8 cellular contexts compared by ENCODE assay signal in genomic region chr20:34390769-34391447, GRCh38. TPM values are rescaled to one million over a fixed set of nuclear protein-coding genes. Genes with fewer than 3 reads are reported as not detected.
DNase-seq lines count a peak whose midpoint lies in the region; ATAC-seq, FAIRE-seq and TF ChIP-seq lines count a peak whose summit lies in the region.

No MANE protein-coding gene starts in this region.

- H3K27ac ChIP-seq in ACC112 (ENCODE audit: low read depth, low read length), result peak overlapping the region; percentile 44
- H3K27ac ChIP-seq in IMR-90 (ENCODE audit: insufficient read depth, low read length), result no peak overlapping the region; the same call in 1 of the 2 replicates
- no peak overlapping the region for H3K27ac ChIP-seq in HepG2 (ENCODE audit: extremely low read length, insufficient read depth, low read length)
- H3K27ac ChIP-seq in prostate gland, result no peak overlapping the region

- H2AK5ac ChIP-seq in IMR-90 (ENCODE audit: low read depth, low read length), result 0 out of 2 replicates have a peak overlapping the region, but pooled peaks have one; percentile 97

- dilution Hi-C loops in IMR-90 (cut with HindIII; ENCODE audit: low sequenced_read_pairs, unreplicated experiment), result no loop called here

- H3K9me3 ChIP-seq in IMR-90 (ENCODE audit: control insufficient read depth, insufficient read depth, low read length), result no peaks in the 10 kb centered on the region
- no peaks in the 10 kb centered on the region for H3K9me3 ChIP-seq in HepG2 (ENCODE audit: low read length)
- no peaks in the 10 kb centered on the region for H3K9me3 ChIP-seq in prostate gland

- no peak overlapping the region for H3K4me3 ChIP-seq in ACC112 (ENCODE audit: low read depth, low read length)
- no peak overlapping the region for H3K4me3 ChIP-seq in IMR-90 (ENCODE audit: insufficient read depth, low read depth, low read length)
- H3K4me3 ChIP-seq in HepG2 (replicated peaks in 1 of 3; ENCODE audit: insufficient read depth in 1 of 3, low read depth in 2 of 3, low read length in 3 of 3), result no peak overlapping the region
- H3K4me3 ChIP-seq in prostate gland, result no peak overlapping the region

- peak overlapping the region; percentile 44 for H3K4me3 Mint-ChIP-seq in activated T-helper 17 cell treated with anti-CD3 and anti-CD28 coated beads, Interleukin-2, amount 50 U/mL, for 72 hours

- H2BK120ac ChIP-seq in IMR-90 (ENCODE audit: low read depth, low read length), result peak overlapping the region; percentile 45; the same call in 1 of the 2 replicates

- H3K9me1 ChIP-seq in IMR-90 (ENCODE audit: insufficient read depth, low read length), result peaks cover 24% of the 10 kb centered on the region

- H2BK5ac ChIP-seq in IMR-90 (ENCODE audit: low read depth, low read length, poor library complexity, severe bottlenecking), result peak overlapping the region; percentile 82

- peak overlapping the region; percentile 52 for H3K4ac ChIP-seq in IMR-90 (ENCODE audit: low read depth, low read length)

- H3K36me3 ChIP-seq in ACC112 (ENCODE audit: insufficient read depth, low read length) (peaks cover 9% of the 10 kb centered on the region), IMR-90 (ENCODE audit: control insufficient read depth, insufficient read depth, low read length) (peaks cover 16% of the 10 kb centered on the region), HepG2 (replicated peaks in 1 of 2; ENCODE audit: control insufficient read depth in 1 of 2, insufficient read depth in 2 of 2, low read length in 2 of 2) (peaks cover 17 to 59% of the 10 kb centered on the region in 2 experiments), prostate gland (no peaks in the 10 kb centered on the region)

- peak overlapping the region; percentile 25; the same call in 1 of the 2 replicates for H3K4me2 ChIP-seq in IMR-90 (ENCODE audit: low read depth, low read length)
- no peak overlapping the region for H3K4me2 ChIP-seq in HepG2 (ENCODE audit: low read depth, low read length)

- TF ChIP-seq CTCF in IMR-90 (conservative IDR thresholded peaks at IDR 0.05; ENCODE audit: low read depth, low read length) (no peak), HepG2 (CRISPR knock-in tag; IDR thresholded peaks at IDR 0.05) (no peak), prostate gland (IDR thresholded peaks at IDR 0.05) (no peak)

- TF ChIP-seq RAD21 in IMR-90 (IDR thresholded peaks at IDR 0.05; ENCODE audit: low read length) (no peak), HepG2 (CRISPR knock-in tag; IDR thresholded peaks at IDR 0.05) (no peak)

- peaks cover 56% of the 10 kb centered on the region for H3K36me3 Mint-ChIP-seq in activated T-helper 17 cell treated with anti-CD3 and anti-CD28 coated beads, Interleukin-2, amount 50 U/mL, for 72 hours (ENCODE audit: low read depth)

- no CpG with 5 or more reads among the region's 13 CpGs for WGBS in IMR-90 (ENCODE audit: extremely low coverage in 2 of 2, insufficient read length in 1 of 2), 2 experiments
- WGBS in HepG2 (ENCODE audit: low lambda C conversion rate), result 55% methylated on average over 13 of the region's 13 CpGs
- WGBS in prostate gland, result 28% methylated on average over 13 of the region's 13 CpGs

- ATAC-seq in IMR-90 (ENCODE audit: low read depth) (peak; percentile 88), HepG2 (peak; percentile 50), GM21390 (IDR thresholded peaks at IDR 0.05; ENCODE audit: unreplicated experiment) (no peak)
- peak; percentile 98 for ATAC-seq in activated T-helper 17 cell treated with anti-CD3 and anti-CD28 coated beads, Interleukin-2, amount 50 U/mL, for 72 hours (replicated peaks)

- no peaks in the 10 kb centered on the region for H3K27me3 Mint-ChIP-seq in activated T-helper 17 cell treated with anti-CD3 and anti-CD28 coated beads, Interleukin-2, amount 50 U/mL, for 72 hours

- peak in 1 of 2 experiments; percentile 24; a peak in 1 of 4 replicates for TF ChIP-seq EP300 in HepG2 (IDR thresholded peaks at IDR 0.05; ENCODE audit: low read depth in 2 of 2, low read length in 2 of 2)
- no peak for TF ChIP-seq EP300 in HepG2 (CRISPR knock-in tag; IDR thresholded peaks at IDR 0.05; ENCODE audit: borderline replicate concordance)

- no peak overlapping the region for H2AK9ac ChIP-seq in IMR-90 (replicated peaks; ENCODE audit: low read depth, low read length, poor library complexity)

- no peak overlapping the region for H2BK15ac ChIP-seq in IMR-90 (ENCODE audit: low read depth, low read length)

- no peak overlapping the region for H3K14ac ChIP-seq in IMR-90 (replicated peaks; ENCODE audit: low read depth, low read length)

- no peak overlapping the region for H4K91ac ChIP-seq in IMR-90 (ENCODE audit: insufficient read depth, low read depth, low read length)

- peaks cover 21% of the 10 kb centered on the region for H3K4me1 Mint-ChIP-seq in activated T-helper 17 cell treated with anti-CD3 and anti-CD28 coated beads, Interleukin-2, amount 50 U/mL, for 72 hours

- no peak overlapping the region for H3K9ac ChIP-seq in IMR-90 (ENCODE audit: low read depth, low read length)
- H3K9ac ChIP-seq in HepG2 (ENCODE audit: insufficient read depth, low read depth, low read length), result no peak overlapping the region

- no peak overlapping the region for H4K5ac ChIP-seq in IMR-90 (ENCODE audit: low read depth, low read length)

- H3K79me1 ChIP-seq in IMR-90 (ENCODE audit: low read depth in 1 of 2, low read length in 2 of 2), result peaks cover 25 to 80% of the 10 kb centered on the region in 2 experiments

- no peak overlapping the region for H3K23ac ChIP-seq in IMR-90 (ENCODE audit: low read depth, low read length)

- peak; percentile 88 for DNase-seq in IMR-90
- DNase-seq in HepG2 (ENCODE audit: low spot score), result peak; percentile 85
- peak; percentile 56 for DNase-seq in stromal cell of bone marrow (ENCODE audit: low read depth)
- no peak for DNase-seq in prostate gland (ENCODE audit: low spot score)
- no peak for DNase-seq in HuH-7.5 (ENCODE audit: low spot score)

- peak overlapping the region; percentile 38 for H3K27ac Mint-ChIP-seq in activated T-helper 17 cell treated with anti-CD3 and anti-CD28 coated beads, Interleukin-2, amount 50 U/mL, for 72 hours

- H4K8ac ChIP-seq in IMR-90 (ENCODE audit: low read depth in 2 of 2, low read length in 2 of 2), result no peak overlapping the region

- H3K79me2 ChIP-seq in ACC112 (ENCODE audit: control insufficient read depth, insufficient read depth, low read length, unreplicated experiment), result peaks cover 77% of the 10 kb centered on the region
- H3K79me2 ChIP-seq in HepG2 (ENCODE audit: insufficient read depth, low read length), result peaks cover 90% of the 10 kb centered on the region

- no peak overlapping the region for H3K56ac ChIP-seq in IMR-90 (ENCODE audit: extremely low read depth, insufficient read depth, low read length)

- FAIRE-seq in HepG2 (lab: Jason Lieb, UNC), result no peak

- H3K27me3 ChIP-seq in ACC112 (ENCODE audit: insufficient read depth, low read length) (no peaks in the 10 kb centered on the region), IMR-90 (ENCODE audit: control insufficient read depth, insufficient read depth, low read length) (no peaks in the 10 kb centered on the region), HepG2 (ENCODE audit: control insufficient read depth in 1 of 2, insufficient read depth in 2 of 2, low read length in 2 of 2) (no peaks in the 10 kb centered on the region), prostate gland (replicated peaks; ENCODE audit: insufficient read depth) (no peaks in the 10 kb centered on the region)

- POLR2A ChIA-PET in IMR-90 (lab: Charles Lee; ENCODE audit: unreplicated experiment) (no interaction called here), HepG2 (lab: Yijun Ruan, JAX) (interaction anchor here (0.6 to 1.3 kb wide), 3 partner anchors 18 to 80 kb away, joined by 3 to 6 read pairs (median 3); partner anchors contain the start of gene ITCH)

- TF ChIP-seq POLR2A in IMR-90 (IDR thresholded peaks at IDR 0.05; ENCODE audit: low read depth, low read length) (no peak), HepG2 (IDR thresholded peaks at IDR 0.05; ENCODE audit: insufficient read depth in 1 of 2, low read depth in 2 of 2, low read length in 2 of 2) (no peak), prostate gland (IDR thresholded peaks at IDR 0.05) (no peak)

- peaks cover 42% of the 10 kb centered on the region for H3K4me1 ChIP-seq in ACC112 (ENCODE audit: control insufficient read depth, insufficient read depth, low read length, unreplicated experiment)
- peaks cover 14% of the 10 kb centered on the region for H3K4me1 ChIP-seq in IMR-90 (ENCODE audit: control insufficient read depth, insufficient read depth, low read length)
- peaks cover 28% of the 10 kb centered on the region for H3K4me1 ChIP-seq in HepG2 (ENCODE audit: insufficient read depth, low read length)
- no peaks in the 10 kb centered on the region for H3K4me1 ChIP-seq in prostate gland (replicated peaks)

- peaks cover 88% of the 10 kb centered on the region for H4K20me1 ChIP-seq in IMR-90 (ENCODE audit: insufficient read depth, low read length)
- H4K20me1 ChIP-seq in HepG2 (ENCODE audit: insufficient read depth, low read length), result peaks cover 41% of the 10 kb centered on the region

- in situ Hi-C loops in IMR-90 (cut with MboI; ENCODE audit: low sequenced_read_pairs), result no loop called here
- in situ Hi-C loops in HepG2 (cut with HindIII; ENCODE audit: extremely low pct_ligation_motif_present, low pct_unique_long_range_greater_than_20kb), result no loop called here

- intact Hi-C loops in IMR-90 (cut with micrococcal nuclease), result no loop called here
- intact Hi-C loops in HepG2 (cut with micrococcal nuclease; ENCODE audit: unreplicated experiment), result no loop called here
- intact Hi-C loops in prostate gland (cut with DNase I), result no loop called here

- CTCF ChIA-PET in IMR-90 (lab: Yijun Ruan, JAX), result interaction anchor here (0.7 kb wide), 1 partner anchor 304 kb away, joined by 3 read pairs; no protein-coding TSS in a partner anchor
- CTCF ChIA-PET in HepG2 (lab: Yijun Ruan, JAX; ENCODE audit: low intra/inter-chr PET ratio, low total read pairs), result no interaction called here

- H3K18ac ChIP-seq in IMR-90 (ENCODE audit: low read depth, low read length), result no peak overlapping the region

- H2AFZ ChIP-seq in ACC112 (ENCODE audit: low read length, unreplicated experiment) (no peak overlapping the region), IMR-90 (replicated peaks; ENCODE audit: low read length, poor library complexity) (no peak overlapping the region), HepG2 (ENCODE audit: low read length) (no peak overlapping the region)

- H3K9me3 Mint-ChIP-seq in activated T-helper 17 cell treated with anti-CD3 and anti-CD28 coated beads, Interleukin-2, amount 50 U/mL, for 72 hours, result no peaks in the 10 kb centered on the region

- BruUV-seq in IMR-90 (replicated peaks; lab: Mats Ljungman, UMichigan), result no TSS peak
- no TSS peak for BruUV-seq in HepG2 (replicated peaks; lab: Mats Ljungman, UMichigan)

- H2BK20ac ChIP-seq in IMR-90 (ENCODE audit: low read depth, low read length), result peak overlapping the region; percentile 57

RNA-seq across cellular contexts. Expression of gene ITCH, which starts 27.8 kb away (rescaled TPM):
- 94.6 and 103 TPM in 2 replicates for total RNA-seq in IMR-90 (2012; rRNA removed)
- 8.8 and 12.7 TPM in 2 replicates for polyA plus RNA-seq in IMR-90 (2012; rRNA removed)
- polyA plus RNA-seq in IMR-90 (2012; cell fraction: cytosol; rRNA removed), result 5.0 and 7.6 TPM in 2 replicates
- 5.1 and 11.9 TPM in 2 replicates for polyA plus RNA-seq in IMR-90 (2012; cell fraction: nucleus; rRNA removed; ENCODE audit: low replicate concordance)
- total RNA-seq in activated T-helper 17 cell treated with anti-CD3 and anti-CD28 coated beads, Interleukin-2, amount 50 U/mL, for 72 hours, result 10 to 100 TPM; 30.5 to 34.4 TPM
- 112 and 162 TPM in 2 replicates for total RNA-seq in HepG2 (2016; rRNA removed; fragmentation: Illumina TruSeq; extraction: Trizol)
- total RNA-seq in HepG2 (2016; cell fraction: cytosol; rRNA removed; fragmentation: Illumina TruSeq; extraction: Trizol; ENCODE audit: low read depth), result 73.1 and 80.6 TPM in 2 replicates
- total RNA-seq in HepG2 (2016; cell fraction: insoluble cytoplasmic fraction; rRNA removed; fragmentation: Illumina TruSeq; extraction: Trizol), result 111 and 151 TPM in 2 replicates
- total RNA-seq in HepG2 (2016; cell fraction: membrane; rRNA removed; fragmentation: Illumina TruSeq; extraction: Trizol), result 75.4 and 81.7 TPM in 2 replicates
- 124 and 131 TPM in 2 replicates for total RNA-seq in HepG2 (2016; cell fraction: nucleus; rRNA removed; fragmentation: Illumina TruSeq; extraction: Trizol)
- polyA plus RNA-seq in HepG2 (2011; rRNA removed), result 17.4 and 20.5 TPM in 2 replicates
- 7.4 and 12.7 TPM in 2 replicates for polyA plus RNA-seq in HepG2 (2011; cell fraction: cytosol; rRNA removed)
- 12.2 and 17.3 TPM in 2 replicates for polyA plus RNA-seq in HepG2 (2011; cell fraction: nucleus; rRNA removed)
- polyA plus RNA-seq in HepG2 (2012), result 44.6 and 45.2 TPM in 2 replicates
- 5.3 and 6.3 TPM in 2 replicates for polyA plus RNA-seq in HepG2 (2016; cell fraction: cytosol; fragmentation: Illumina TruSeq; extraction: Trizol; ENCODE audit: low read depth)
- polyA plus RNA-seq in HepG2 (2016; cell fraction: insoluble cytoplasmic fraction; fragmentation: Illumina TruSeq; extraction: Trizol; ENCODE audit: low read depth), result 65.3 and 70.7 TPM in 2 replicates
- polyA plus RNA-seq in HepG2 (2016; cell fraction: membrane; fragmentation: Illumina TruSeq; extraction: Trizol; ENCODE audit: low read depth), result 15.2 and 15.3 TPM in 2 replicates
- polyA plus RNA-seq in HepG2 (2016; cell fraction: nucleus; fragmentation: Illumina TruSeq; extraction: Trizol; ENCODE audit: insufficient read depth, low read depth), result 55.0 and 61.2 TPM in 2 replicates
- polyA minus RNA-seq in HepG2 (2011; rRNA and poly(A)+ RNA removed; ENCODE audit: low replicate concordance), result 30.6 and 37.6 TPM in 2 replicates
- 38.7 and 40.1 TPM in 2 replicates for polyA minus RNA-seq in HepG2 (2011; cell fraction: cytosol; rRNA and poly(A)+ RNA removed)
- 79.4 and 86.2 TPM in 2 replicates for polyA minus RNA-seq in HepG2 (2011; cell fraction: nucleus; rRNA and poly(A)+ RNA removed)
- total RNA-seq in prostate gland, result 10 to 100 TPM; 45.4 to 89.2 TPM

Comparison
In these comparisons a context has a peak if more than half of its experiments do, and no peak if none do; other contexts are left out.
1. DNase-seq: peak in IMR-90 (single experiment), HepG2 (single experiment) and stromal cell of bone marrow (single experiment); none in prostate gland (single experiment) and HuH-7.5 (single experiment).